Comparison of ENCODE assay signal across 8 cellular contexts in genomic region chr15:63502843-63503738, GRCh38. TPM values are rescaled to one million over a fixed set of nuclear protein-coding genes. Genes with fewer than 3 reads are reported as not detected.
DNase-seq lines count a peak whose midpoint lies in the region; ATAC-seq and TF ChIP-seq lines count a peak whose summit lies in the region.

No MANE protein-coding gene starts in this region.

- no peaks in the 10 kb centered on the region for H3K27me3 Mint-ChIP-seq in activated naive CD8-positive, alpha-beta T cell
- no peaks in the 10 kb centered on the region for H3K27me3 Mint-ChIP-seq in progenitor cell of endocrine pancreas

- peak; percentile 42 for ATAC-seq in HG03378 (IDR thresholded peaks at IDR 0.05; ENCODE audit: unreplicated experiment)

- no peaks in the 10 kb centered on the region for H3K9me3 ChIP-seq in left ventricle myocardium inferior (replicated peaks)
- no peaks in the 10 kb centered on the region for H3K9me3 ChIP-seq in vagina

- H3K36me3 ChIP-seq in left ventricle myocardium inferior (no peaks in the 10 kb centered on the region), vagina (no peaks in the 10 kb centered on the region)

- peak overlapping the region; percentile 99 for H3K27ac Mint-ChIP-seq in activated naive CD8-positive, alpha-beta T cell
- H3K27ac Mint-ChIP-seq in progenitor cell of endocrine pancreas, result peak overlapping the region; percentile 91

- TF ChIP-seq CTCF in AG04449 (IDR thresholded peaks at IDR 0.05; ENCODE audit: insufficient read depth, low read length, missing control alignments) (no peak), left ventricle myocardium inferior (IDR thresholded peaks at IDR 0.05; ENCODE audit: borderline replicate concordance) (no peak), progenitor cell of endocrine pancreas (IDR thresholded peaks at IDR 0.05; ENCODE audit: unreplicated experiment) (no peak), vagina (IDR thresholded peaks at IDR 0.05) (no peak)

- H3K4me3 ChIP-seq in AG04449 (ENCODE audit: low read depth, low read length) (peak overlapping the region; percentile 61), left ventricle myocardium inferior (peak overlapping the region; percentile 83), vagina (peak overlapping the region; percentile 82 to 92)

- H3K27ac ChIP-seq in left ventricle myocardium inferior (replicated peaks), result peak overlapping the region; percentile 99
- peak overlapping the region; percentile 97 for H3K27ac ChIP-seq in vagina

- peaks cover 69% of the 10 kb centered on the region for H3K4me1 ChIP-seq in left ventricle myocardium inferior
- H3K4me1 ChIP-seq in vagina, result peaks cover 61% of the 10 kb centered on the region

- no peaks in the 10 kb centered on the region for H3K36me3 Mint-ChIP-seq in activated naive CD8-positive, alpha-beta T cell
- no peaks in the 10 kb centered on the region for H3K36me3 Mint-ChIP-seq in progenitor cell of endocrine pancreas (ENCODE audit: insufficient read depth)

- peaks cover 74% of the 10 kb centered on the region for H3K4me1 Mint-ChIP-seq in activated naive CD8-positive, alpha-beta T cell (ENCODE audit: low read depth)
- peaks cover 45% of the 10 kb centered on the region for H3K4me1 Mint-ChIP-seq in progenitor cell of endocrine pancreas (ENCODE audit: low read depth)

- intact Hi-C loops in left ventricle myocardium inferior (cut with micrococcal nuclease) (loop anchor here (10.0 kb wide), 1 partner anchor 52 kb away; no protein-coding TSS in a partner anchor), vagina (cut with DNase I) (loop anchor here (5.0 to 10.0 kb wide), 2 partner anchors 92 to 959 kb away; partner anchors contain the start of genes FBXL22 and ZNF609)

- CTCF ChIA-PET in AG04449 (lab: Yijun Ruan, JAX), result interaction anchor here (0.6 to 2.7 kb wide), 8 partner anchors 14 to 214 kb away, joined by 3 to 11 read pairs (median 4); no protein-coding TSS in a partner anchor

- TF ChIP-seq POLR2A in GM19099 (IDR thresholded peaks at IDR 0.05; ENCODE audit: extremely low read depth, insufficient read length, low read depth) (peak; percentile 68), vagina (IDR thresholded peaks at IDR 0.05) (peak in 1 of 2 donors; percentile 64)

- DNase-seq in AG04449 (ENCODE audit: low read depth, low spot score) (no peak), SK-MEL-5 (ENCODE audit: low read depth, low spot score) (peak; percentile 45), left ventricle myocardium inferior (peak; percentile 88), progenitor cell of endocrine pancreas (ENCODE audit: low spot score, unreplicated experiment) (peak; percentile 53), vagina (ENCODE audit: extremely low spot score in 2 of 2) (peak in 1 of 2 donors; percentile 96)

- H3K27me3 ChIP-seq in left ventricle myocardium inferior (ENCODE audit: low read depth) (no peaks in the 10 kb centered on the region), vagina (no peaks in the 10 kb centered on the region)

- POLR2A ChIA-PET in AG04449 (lab: Yijun Ruan, JAX), result interaction anchor here (1.3 kb wide), 1 partner anchor 50 kb away, joined by 8 read pairs; no protein-coding TSS in a partner anchor

- peaks cover 4% of the 10 kb centered on the region for H3K9me3 Mint-ChIP-seq in activated naive CD8-positive, alpha-beta T cell (ENCODE audit: low read depth)
- H3K9me3 Mint-ChIP-seq in progenitor cell of endocrine pancreas (ENCODE audit: low read depth), result no peaks in the 10 kb centered on the region

- peak overlapping the region; percentile 88 for H3K4me3 Mint-ChIP-seq in activated naive CD8-positive, alpha-beta T cell
- H3K4me3 Mint-ChIP-seq in progenitor cell of endocrine pancreas (ENCODE audit: low read depth), result peak overlapping the region; percentile 69

- in situ Hi-C loops in SK-MEL-5 (cut with HindIII; ENCODE audit: low pct_unique_long_range_greater_than_20kb, low sequenced_read_pairs), result no loop called here

RNA-seq across cellular contexts. Expression of gene USP3, which starts 1.3 kb away (rescaled TPM):
- 23.0 and 24.2 TPM in 2 replicates for total RNA-seq in SK-MEL-5 (2014; rRNA removed; shearing (Covaris generic))
- 16.8 and 24.0 TPM in 2 replicates for polyA plus RNA-seq in SK-MEL-5 (2015; cell fraction: cytosol; rRNA removed)
- polyA plus RNA-seq in SK-MEL-5 (2015; cell fraction: nucleus; rRNA removed), result 51.8 and 59.4 TPM in 2 replicates
- 17.2 TPM for total RNA-seq in left ventricle myocardium inferior
- 77.0 and 81.2 TPM in 2 replicates for total RNA-seq in progenitor cell of endocrine pancreas
- total RNA-seq in vagina, result 39.5 TPM
